Comparison of ENCODE assay signal across 29 cellular contexts in the genomic region with DNA sequence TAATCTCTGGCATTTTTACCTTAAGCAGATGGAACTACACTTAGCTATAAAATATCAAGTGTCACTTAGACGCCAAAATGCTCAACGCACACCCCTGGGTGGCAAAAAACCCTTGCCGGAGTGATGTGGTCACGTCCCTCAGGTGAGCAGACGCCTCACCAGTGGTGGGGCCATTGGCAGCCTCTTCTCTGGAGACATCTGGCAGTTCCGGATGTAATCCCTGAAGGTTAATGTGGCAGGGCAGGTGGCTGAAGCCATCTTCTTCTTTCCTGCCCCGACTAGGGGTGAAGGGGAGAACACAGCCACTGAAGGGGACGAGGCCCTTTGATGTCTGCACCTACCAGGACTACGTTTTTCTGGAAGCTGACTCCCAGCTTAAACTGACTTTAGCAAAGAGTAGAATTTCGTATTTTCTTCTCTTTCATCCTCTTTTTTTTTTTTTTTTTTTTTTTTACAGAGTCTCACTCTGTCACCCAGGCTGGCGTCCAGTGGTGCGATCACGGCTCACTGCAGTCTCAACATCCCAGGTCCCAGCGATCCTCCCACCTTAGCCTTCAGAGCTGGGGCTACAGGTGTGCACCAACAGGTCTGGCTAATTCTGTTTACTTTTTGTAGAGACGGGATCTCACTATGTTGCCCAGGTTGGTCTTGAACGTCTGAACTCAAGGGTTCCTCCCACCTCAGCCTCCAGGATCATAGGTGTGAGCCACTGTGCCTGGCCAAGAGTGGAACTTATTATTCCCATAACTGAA.
"Had no signal": no experiment of that assay in that cellular context is flagged by ENCODE, and none has a peak within 500 bp of the region (broad histone marks: within the 10 kb centered on the region; RNA-seq: fewer than 3 reads in every experiment).

No MANE protein-coding gene starts in this region.

- H3K4me1 ChIP-seq: adrenal gland, body of pancreas had no signal

- H3K27ac ChIP-seq: adrenal gland, body of pancreas, epithelial cell of prostate, WERI-Rb-1 had no signal

- H3K36me3 ChIP-seq: adrenal gland, WERI-Rb-1 had no signal

- ATAC-seq: activated CD4-positive, CD25-positive, alpha-beta regulatory T cell treated with anti-CD3 and anti-CD28 coated beads, Interleukin-2, amount 50 U/mL, for 24 hours; activated CD8-positive, alpha-beta T cell treated with anti-CD3 and anti-CD28 coated beads for 36 hours; activated naive CD8-positive, alpha-beta T cell treated with anti-CD3 and anti-CD28 coated beads, Interleukin-2, amount 50 U/mL, for 24 hours; activated T-cell treated with anti-CD3 and anti-CD28 coated beads, Interleukin-2, amount 50 U/mL, for 72 hours; body of pancreas; effector memory CD8-positive, alpha-beta T cell; T-helper 17 cell had no signal

- H3K9me3 ChIP-seq: adrenal gland, body of pancreas had no signal

- H3K4me3 ChIP-seq: adrenal gland, body of pancreas had no signal

- DNase-seq: activated B cell treated with CpG ODN at 0.5 μM for 24 hours; activated CD4-positive, alpha-beta T cell treated with anti-CD3 and anti-CD28 coated beads for 48 hours; activated CD4-positive, alpha-beta T cell treated with anti-CD3 and anti-CD28 coated beads, Interleukin-2, amount 50 U/mL, for 1 hour; activated CD4-positive, alpha-beta T cell treated with anti-CD3 and anti-CD28 coated beads, Interleukin-2, amount 50 U/mL, for 48 hours; activated CD8-positive, alpha-beta memory T cell treated with anti-CD3 and anti-CD28 coated beads, Interleukin-2, amount 50 U/mL, for 48 hours; activated CD8-positive, alpha-beta T cell treated with anti-CD3 and anti-CD28 coated beads for 36 hours; activated naive CD4-positive, alpha-beta T cell treated with anti-CD3 and anti-CD28 coated beads for 36 hours; activated naive CD8-positive, alpha-beta T cell treated with anti-CD3 and anti-CD28 coated beads for 36 hours; activated naive CD8-positive, alpha-beta T cell treated with anti-CD3 and anti-CD28 coated beads, Interleukin-2, amount 50 U/mL, for 24 hours; activated T-cell treated with anti-CD3 and anti-CD28 coated beads for 4 hours; activated T-cell treated with anti-CD3 and anti-CD28 coated beads, Interleukin-2, amount 50 U/mL, for 24 hours; activated T-cell treated with anti-CD3 and anti-CD28 coated beads, Interleukin-2, amount 50 U/mL, for 72 hours; amygdala; aorta; body of pancreas; caudate nucleus; cortex of kidney; dermis blood vessel endothelial cell; effector CD4-positive, alpha-beta T cell; effector memory CD8-positive, alpha-beta T cell; foreskin fibroblast; head of caudate nucleus; T-helper 1 cell; T-helper 17 cell; T1000; WERI-Rb-1 had no signal

- H3K27me3 ChIP-seq: adrenal gland, body of pancreas had no signal
